Comparison of ENCODE assay signal across 8 cellular contexts in the genomic region with DNA sequence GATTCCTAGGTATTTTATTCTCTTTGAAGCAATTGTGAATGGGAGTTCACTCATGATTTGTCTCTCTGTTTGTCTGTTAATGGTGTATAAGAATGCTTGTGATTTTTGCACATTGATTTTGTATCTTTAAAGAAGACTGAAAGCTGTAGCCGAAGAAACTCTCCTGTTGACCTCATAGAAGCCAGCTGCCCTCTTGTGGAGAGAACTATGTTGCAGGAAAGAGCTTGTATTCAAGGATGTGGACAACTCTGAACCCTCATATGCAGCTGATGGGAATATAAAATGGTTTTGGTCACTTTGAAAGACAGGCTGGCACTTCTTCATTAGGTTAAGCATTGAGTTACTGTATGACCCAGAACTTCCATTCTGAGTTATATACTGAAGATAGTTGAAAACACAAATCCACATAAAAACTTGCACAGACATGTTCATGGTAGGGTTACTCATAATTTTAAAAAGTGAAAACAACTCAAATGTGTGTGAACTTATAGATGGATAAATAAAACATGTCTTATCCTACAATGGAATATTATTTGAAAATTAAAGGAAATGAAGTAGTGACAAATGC.
DNase-seq lines count a peak whose midpoint lies in the region; ATAC-seq and TF ChIP-seq lines count a peak whose summit lies in the region.

No MANE protein-coding gene starts in this region.

- no peaks in the 10 kb centered on the region for H3K36me3 ChIP-seq in adipocyte (ENCODE audit: control insufficient read depth, insufficient read depth, low read length, severe bottlenecking)
- H3K36me3 ChIP-seq in ovary, result no peaks in the 10 kb centered on the region
- H3K36me3 ChIP-seq in gastroesophageal sphincter, result no peaks in the 10 kb centered on the region

- 66 to 87% (median 67%) methylated on average over 1 of the region's 1 CpG for WGBS in ovary, 3 donors
- 33 to 100% methylated on average over 1 of the region's 1 CpG for WGBS in gastroesophageal sphincter (ENCODE audit: low coverage in 1 of 2), 2 donors

- H3K4me3 ChIP-seq in LNCaP clone FGC (ENCODE audit: low read depth, low read length), result no peak overlapping the region
- H3K4me3 ChIP-seq in adipocyte (ENCODE audit: low read length), result no peak overlapping the region
- no peak overlapping the region for H3K4me3 ChIP-seq in ovary
- no peak overlapping the region for H3K4me3 ChIP-seq in gastroesophageal sphincter

- H3K9me3 ChIP-seq in adipocyte (ENCODE audit: control insufficient read depth, low read length) (no peaks in the 10 kb centered on the region), ovary (no peaks in the 10 kb centered on the region), gastroesophageal sphincter (no peaks in the 10 kb centered on the region)

- DNase-seq in ELF-1 (ENCODE audit: low read depth, low spot score), result peak; percentile 8
- DNase-seq in LNCaP clone FGC (ENCODE audit: low read depth), result no peak
- peak; percentile 50 for DNase-seq in adipocyte (ENCODE audit: low read depth)
- DNase-seq in medulla oblongata (ENCODE audit: extremely low spot score), result peak; percentile 5
- no peak for DNase-seq in ovary
- no peak for DNase-seq in activated T-cell treated with anti-CD3 and anti-CD28 coated beads, Interleukin-2, amount 50 U/mL, for 48 hours
- no peak for DNase-seq in stimulated activated CD4-positive, alpha-beta T cell treated with anti-CD3 and anti-CD28 coated beads, Interleukin-15, amount 100 ng/mL, for 24 hours

- H3K9ac ChIP-seq in adipocyte (ENCODE audit: low read length), result no peak overlapping the region

- no peak for ATAC-seq in gastroesophageal sphincter

- intact Hi-C loops in ovary (cut with DNase I), result no loop called here

- TF ChIP-seq CTCF in LNCaP clone FGC (IDR thresholded peaks at IDR 0.05; ENCODE audit: control insufficient read depth, extremely low read depth, insufficient read depth) (peak; percentile 52), ovary (IDR thresholded peaks at IDR 0.05) (no peak), gastroesophageal sphincter (IDR thresholded peaks at IDR 0.05) (no peak)

- H3K27ac ChIP-seq in ovary (no peak overlapping the region), gastroesophageal sphincter (no peak overlapping the region)

- H3K4me1 ChIP-seq in adipocyte (ENCODE audit: control insufficient read depth, insufficient read depth, low read length) (no peaks in the 10 kb centered on the region), ovary (ENCODE audit: insufficient read depth) (no peaks in the 10 kb centered on the region), gastroesophageal sphincter (no peaks in the 10 kb centered on the region)

- H3K27me3 ChIP-seq in adipocyte (replicated peaks; ENCODE audit: control insufficient read depth, insufficient read depth, low read length), result no peaks in the 10 kb centered on the region
- no peaks in the 10 kb centered on the region for H3K27me3 ChIP-seq in ovary
- H3K27me3 ChIP-seq in gastroesophageal sphincter, result no peaks in the 10 kb centered on the region

- no peak for TF ChIP-seq POLR2A in ovary (IDR thresholded peaks at IDR 0.05)
- no peak for TF ChIP-seq POLR2A in gastroesophageal sphincter (IDR thresholded peaks at IDR 0.05)

- no peak for TF ChIP-seq EP300 in ovary (IDR thresholded peaks at IDR 0.05)
- no peak for TF ChIP-seq EP300 in gastroesophageal sphincter (IDR thresholded peaks at IDR 0.05)

Comparison
In these comparisons a context has a peak if more than half of its experiments do, and no peak if none do; other contexts are left out.
1. DNase-seq: peak in ELF-1 (single experiment), adipocyte (single experiment) and medulla oblongata (single experiment); none in LNCaP clone FGC (single experiment), ovary (0 of 5), activated T-cell treated with anti-CD3 and anti-CD28 coated beads, Interleukin-2, amount 50 U/mL, for 48 hours (0 of 2) and stimulated activated CD4-positive, alpha-beta T cell treated with anti-CD3 and anti-CD28 coated beads, Interleukin-15, amount 100 ng/mL, for 24 hours (single experiment).